In genomic region chr13:38990693-38991092, GRCh38 we compare ENCODE assay signal across 31 cellular contexts. TPM values are rescaled to one million over a fixed set of nuclear protein-coding genes. Genes with fewer than 3 reads are reported as not detected.
DNase-seq lines count a peak whose midpoint lies in the region; ATAC-seq and TF ChIP-seq lines count a peak whose summit lies in the region.
"Had no signal": no experiment of that assay in that cellular context is flagged by ENCODE, and none has a peak within 500 bp of the region (broad histone marks: within the 10 kb centered on the region; RNA-seq: fewer than 3 reads in every experiment).

STOML3 (minus strand) TSS chr13:38990831; CDS start chr13:38990721, 110 bp downstream.

- H3K27me3 Mint-ChIP-seq in activated CD4-positive, alpha-beta T cell treated with anti-CD3 and anti-CD28 coated beads for 36 hours, result no peaks in the 10 kb centered on the region
- H3K27me3 Mint-ChIP-seq in progenitor cell of endocrine pancreas, result no peaks in the 10 kb centered on the region
- H3K27me3 Mint-ChIP-seq: activated B cell treated with CpG ODN at 0.5 μM for 24 hours; CD4-positive, CD25-positive, alpha-beta regulatory T cell; central memory CD8-positive, alpha-beta T cell; type B pancreatic cell had no signal

- no peak within 1 kb of the TSS for H3K4me3 ChIP-seq in A673 (ENCODE audit: low read depth, low read length, poor library complexity, severe bottlenecking)
- H3K4me3 ChIP-seq in choroid plexus epithelial cell (ENCODE audit: low read depth, low read length), result no peak within 1 kb of the TSS
- H3K4me3 ChIP-seq in effector memory CD4-positive, alpha-beta T cell (ENCODE audit: insufficient read depth, low read depth, low read length, poor library complexity, severe bottlenecking), result no peak within 1 kb of the TSS
- H3K4me3 ChIP-seq: dorsolateral prefrontal cortex, pancreas had no signal

- no peak within 1 kb of the TSS for H3K27ac ChIP-seq in A673 (ENCODE audit: low read depth, low read length, poor library complexity, severe bottlenecking)
- no peak within 1 kb of the TSS for H3K27ac ChIP-seq in effector memory CD4-positive, alpha-beta T cell (ENCODE audit: insufficient read depth, low read length, poor library complexity, severe bottlenecking)
- H3K27ac ChIP-seq: dorsolateral prefrontal cortex, KMS-11, pancreas had no signal

- no TSS peak for BruUV-seq in A673 (replicated peaks; lab: Mats Ljungman, UMichigan)

- no peaks in the 10 kb centered on the region for H3K9me3 Mint-ChIP-seq in activated CD4-positive, alpha-beta T cell treated with anti-CD3 and anti-CD28 coated beads for 36 hours (ENCODE audit: low read depth)
- no peaks in the 10 kb centered on the region for H3K9me3 Mint-ChIP-seq in progenitor cell of endocrine pancreas (ENCODE audit: low read depth)
- H3K9me3 Mint-ChIP-seq: activated B cell treated with CpG ODN at 0.5 μM for 24 hours; activated naive CD8-positive, alpha-beta T cell treated with anti-CD3 and anti-CD28 coated beads, Interleukin-2, amount 10 ng/mL, durations not matched to agents 7 days and 5 days; central memory CD8-positive, alpha-beta T cell; neural crest cell; T-cell; type B pancreatic cell had no signal

- no peaks in the 10 kb centered on the region for H3K36me3 ChIP-seq in A673 (ENCODE audit: insufficient read depth, low read length, poor library complexity, severe bottlenecking)
- no peaks in the 10 kb centered on the region for H3K36me3 ChIP-seq in effector memory CD4-positive, alpha-beta T cell (ENCODE audit: control insufficient read depth, insufficient read depth, low read length)
- H3K36me3 ChIP-seq: pancreas had no signal

- H3K27ac Mint-ChIP-seq in activated CD4-positive, alpha-beta T cell treated with anti-CD3 and anti-CD28 coated beads for 36 hours, result no peak within 1 kb of the TSS
- H3K27ac Mint-ChIP-seq in progenitor cell of endocrine pancreas, result no peak within 1 kb of the TSS
- H3K27ac Mint-ChIP-seq: activated B cell treated with CpG ODN at 0.5 μM for 24 hours; activated naive CD8-positive, alpha-beta T cell treated with anti-CD3 and anti-CD28 coated beads, Interleukin-2, amount 10 ng/mL, durations not matched to agents 7 days and 5 days; T-cell; type B pancreatic cell had no signal

- peaks cover 4% of the 10 kb centered on the region for H3K4me1 Mint-ChIP-seq in activated CD4-positive, alpha-beta T cell treated with anti-CD3 and anti-CD28 coated beads for 36 hours
- H3K4me1 Mint-ChIP-seq in progenitor cell of endocrine pancreas (ENCODE audit: low read depth), result no peaks in the 10 kb centered on the region
- H3K4me1 Mint-ChIP-seq: activated B cell treated with CpG ODN at 0.5 μM for 24 hours; activated naive CD8-positive, alpha-beta T cell treated with anti-CD3 and anti-CD28 coated beads, Interleukin-2, amount 10 ng/mL, durations not matched to agents 7 days and 5 days; CD4-positive, CD25-positive, alpha-beta regulatory T cell; central memory CD8-positive, alpha-beta T cell; T-cell had no signal

- TF ChIP-seq CTCF in A673 (conservative IDR thresholded peaks at IDR 0.05; ENCODE audit: low read depth, low read length) (no peak), choroid plexus epithelial cell (conservative IDR thresholded peaks at IDR 0.05; ENCODE audit: low read depth, low read length) (no peak), progenitor cell of endocrine pancreas (IDR thresholded peaks at IDR 0.05; ENCODE audit: unreplicated experiment) (no peak)

- CTCF ChIA-PET in A673 (lab: Charles Lee), result no interaction called here
- CTCF ChIA-PET in activated CD4-positive, alpha-beta T cell treated with anti-CD3 and anti-CD28 coated beads for 36 hours (lab: Charles Lee), result no interaction called here

- no peaks in the 10 kb centered on the region for H3K27me3 ChIP-seq in A673 (replicated peaks; ENCODE audit: insufficient read depth, low read depth, low read length, poor library complexity)
- no peaks in the 10 kb centered on the region for H3K27me3 ChIP-seq in effector memory CD4-positive, alpha-beta T cell (replicated peaks; ENCODE audit: control insufficient read depth, insufficient read depth, low read length, poor library complexity, severe bottlenecking)
- H3K27me3 ChIP-seq: dorsolateral prefrontal cortex, pancreas had no signal

- no peaks in the 10 kb centered on the region for H3K36me3 Mint-ChIP-seq in activated CD4-positive, alpha-beta T cell treated with anti-CD3 and anti-CD28 coated beads for 36 hours (ENCODE audit: low read depth)
- H3K36me3 Mint-ChIP-seq in progenitor cell of endocrine pancreas (ENCODE audit: insufficient read depth), result no peaks in the 10 kb centered on the region
- H3K36me3 Mint-ChIP-seq: activated naive CD8-positive, alpha-beta T cell treated with anti-CD3 and anti-CD28 coated beads, Interleukin-2, amount 10 ng/mL, durations not matched to agents 7 days and 5 days; CD4-positive, CD25-positive, alpha-beta regulatory T cell; T-cell; type B pancreatic cell had no signal

- intact Hi-C loops in A673 (cut with micrococcal nuclease; ENCODE audit: unreplicated experiment), result no loop called here
- intact Hi-C loops in activated CD4-positive, alpha-beta T cell treated with anti-CD3 and anti-CD28 coated beads for 36 hours (cut with DNase I, micrococcal nuclease), result no loop called here

- DNase-seq in A673 (ENCODE audit: low spot score) (peak; percentile 42), M059J (ENCODE audit: low read depth) (peak; percentile 20), choroid plexus epithelial cell (ENCODE audit: low read depth) (peak; percentile 54), iris pigment epithelial cell (ENCODE audit: low read depth) (peak; percentile 5), progenitor cell of endocrine pancreas (ENCODE audit: low spot score, unreplicated experiment) (no peak)
- no peak for DNase-seq in effector memory CD4-positive, alpha-beta T cell
- DNase-seq in activated CD4-positive, alpha-beta T cell treated with anti-CD3 and anti-CD28 coated beads for 36 hours, result no peak
- DNase-seq: activated B cell treated with CpG ODN at 0.5 μM for 24 hours; activated CD4-positive, alpha-beta T cell treated with anti-CD3 and anti-CD28 coated beads, Interleukin-2, amount 50 U/mL, for 1 hour; activated gamma-delta T cell; activated naive CD8-positive, alpha-beta T cell treated with anti-CD3 and anti-CD28 coated beads, Interleukin-2, amount 10 ng/mL, durations not matched to agents 7 days and 5 days; activated T-cell treated with anti-CD3 and anti-CD28 coated beads, Interleukin-2, amount 50 U/mL, for 1 hour; CD4-positive, CD25-positive, alpha-beta regulatory T cell; DND-41; dorsolateral prefrontal cortex; glutamatergic neuron; NCI-H1417; NCI-H2029; NCI-H774; pancreas; small intestine; stimulated activated naive CD4-positive, alpha-beta T cell; T-cell had no signal

- no peaks in the 10 kb centered on the region for H3K4me1 ChIP-seq in A673 (ENCODE audit: insufficient read depth, low read length, poor library complexity, severe bottlenecking)
- H3K4me1 ChIP-seq in effector memory CD4-positive, alpha-beta T cell (ENCODE audit: control insufficient read depth, insufficient read depth, low read length, poor library complexity, severe bottlenecking), result no peaks in the 10 kb centered on the region
- H3K4me1 ChIP-seq: pancreas had no signal

- POLR2A ChIA-PET in A673 (lab: Charles Lee; ENCODE audit: low non-redundant PET), result interaction anchor here (0.7 kb wide), 1 partner anchor 28 kb away, joined by 10 read pairs; no protein-coding TSS in a partner anchor
- POLR2A ChIA-PET in activated CD4-positive, alpha-beta T cell treated with anti-CD3 and anti-CD28 coated beads for 36 hours (lab: Charles Lee), result no interaction called here

- H3K4me3 Mint-ChIP-seq in activated CD4-positive, alpha-beta T cell treated with anti-CD3 and anti-CD28 coated beads for 36 hours, result no peak within 1 kb of the TSS
- H3K4me3 Mint-ChIP-seq in progenitor cell of endocrine pancreas (ENCODE audit: low read depth), result no peak within 1 kb of the TSS
- H3K4me3 Mint-ChIP-seq: activated B cell treated with CpG ODN at 0.5 μM for 24 hours; activated naive CD8-positive, alpha-beta T cell treated with anti-CD3 and anti-CD28 coated beads, Interleukin-2, amount 10 ng/mL, durations not matched to agents 7 days and 5 days; CD4-positive, CD25-positive, alpha-beta regulatory T cell; central memory CD8-positive, alpha-beta T cell; neural crest cell; T-cell; type B pancreatic cell had no signal

- H3K9me3 ChIP-seq in A673 (ENCODE audit: low read depth, low read length, poor library complexity, severe bottlenecking), result no peaks in the 10 kb centered on the region
- no peaks in the 10 kb centered on the region for H3K9me3 ChIP-seq in effector memory CD4-positive, alpha-beta T cell (ENCODE audit: control insufficient read depth, low read length)
- H3K9me3 ChIP-seq: pancreas had no signal

- ATAC-seq in activated CD4-positive, alpha-beta T cell treated with anti-CD3 and anti-CD28 coated beads for 36 hours, result no peak
- no peak for ATAC-seq in GM21360 (IDR thresholded peaks at IDR 0.05; ENCODE audit: unreplicated experiment)
- ATAC-seq: left lobe of liver, pancreas, T-cell had no signal

RNA-seq across cellular contexts. Expression of gene STOML3, which starts in this region (rescaled TPM):
- total RNA-seq in A673 (2021), result not detected in 2 replicates
- total RNA-seq in M059J (2014; rRNA removed; shearing (Covaris generic)), result not detected in 2 replicates
- total RNA-seq in activated CD4-positive, alpha-beta T cell treated with anti-CD3 and anti-CD28 coated beads for 36 hours, result not detected
- not detected in 2 replicates for total RNA-seq in progenitor cell of endocrine pancreas
- total RNA-seq: A172; activated B cell treated with CpG ODN at 0.5 μM for 24 hours; activated naive CD8-positive, alpha-beta T cell treated with anti-CD3 and anti-CD28 coated beads, Interleukin-2, amount 10 ng/mL, durations not matched to agents 7 days and 5 days; CD4-positive, CD25-positive, alpha-beta regulatory T cell; dorsolateral prefrontal cortex; fibroblast of lung; left lobe of liver; neural crest cell; pancreas; T-cell had no signal

Comparison
In these comparisons a context has a peak if more than half of its experiments do, and no peak if none do; other contexts are left out.
1. Peak in DNase-seq in A673; RNA of the gene not detected or under 1 TPM.
2. Peak in DNase-seq in M059J; RNA of the gene not detected or under 1 TPM.
3. DNase-seq: peak in choroid plexus epithelial cell (single experiment) and iris pigment epithelial cell (single experiment); none in effector memory CD4-positive, alpha-beta T cell (0 of 3), activated CD4-positive, alpha-beta T cell treated with anti-CD3 and anti-CD28 coated beads for 36 hours (single experiment) and progenitor cell of endocrine pancreas (single experiment).